In the genomic region with DNA sequence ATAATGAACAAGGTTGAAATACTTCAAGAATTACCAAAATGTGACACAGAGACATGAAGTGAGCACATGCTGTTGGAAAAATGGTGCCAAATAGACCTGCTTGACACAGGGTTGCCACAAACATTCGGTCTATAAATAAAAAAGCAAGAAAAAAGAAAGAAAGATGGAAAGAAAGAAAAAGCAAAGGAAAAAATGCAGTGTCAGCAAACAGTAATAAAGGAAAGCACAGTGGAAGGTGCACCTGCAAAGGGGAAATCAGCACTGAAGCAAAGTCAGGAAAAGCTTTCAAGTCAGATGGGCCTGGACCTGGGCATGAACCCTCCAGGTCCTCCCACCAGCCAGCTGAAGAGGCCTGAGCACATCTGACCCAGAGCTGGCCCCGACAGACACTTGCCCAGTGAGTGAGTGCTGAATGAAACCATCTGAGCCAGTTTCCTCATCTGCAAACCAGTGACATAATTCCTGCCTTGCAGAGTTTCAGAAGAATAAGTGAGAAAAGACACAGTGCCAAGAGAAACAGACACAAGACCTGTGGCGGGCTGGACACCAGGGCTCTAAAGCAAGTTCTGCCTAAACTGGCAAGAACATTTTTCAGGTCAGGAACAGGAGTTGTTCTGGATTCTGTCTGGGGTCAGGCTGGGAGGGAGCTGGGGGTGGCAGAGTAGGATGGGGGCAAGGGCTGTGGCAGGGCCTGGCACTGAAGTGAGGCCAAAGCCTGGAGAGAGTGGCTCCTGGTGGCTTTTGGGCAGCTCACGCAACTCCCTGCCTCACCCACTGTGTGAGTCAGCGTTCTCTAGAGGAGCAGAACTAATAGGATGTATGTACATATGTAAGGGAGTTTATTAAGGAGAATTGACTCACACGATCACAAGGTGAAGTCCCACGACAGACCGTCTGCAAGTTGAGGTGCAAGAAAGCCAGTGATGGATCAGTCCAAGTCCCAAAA, we compare ENCODE assay signal across 13 cellular contexts. TPM values are rescaled to one million over a fixed set of nuclear protein-coding genes. Genes with fewer than 3 reads are reported as not detected.
DNase-seq lines count a peak whose midpoint lies in the region; ATAC-seq and TF ChIP-seq lines count a peak whose summit lies in the region.
"Had no signal": no experiment of that assay in that cellular context is flagged by ENCODE, and none has a peak within 500 bp of the region (broad histone marks: within the 10 kb centered on the region; RNA-seq: fewer than 3 reads in every experiment).

No MANE protein-coding gene starts in this region.

- POLR2A ChIA-PET in activated CD4-positive, alpha-beta memory T cell treated with anti-CD3 and anti-CD28 coated beads for 36 hours (lab: Charles Lee), result no interaction called here
- POLR2A ChIA-PET in activated CD4-positive, alpha-beta memory T cell treated with anti-CD3 and anti-CD28 coated beads, Interleukin-2, amount 10 ng/mL, durations not matched to agents 7 days and 5 days (lab: Charles Lee), result interaction anchor here (1.2 to 1.4 kb wide), 2 partner anchors 12 to 21 kb away, joined by 3 to 4 read pairs; no protein-coding TSS in a partner anchor

- H3K9me3 ChIP-seq in RWPE2 (ENCODE audit: severe bottlenecking), result no peaks in the 10 kb centered on the region
- H3K9me3 ChIP-seq in endodermal cell (ENCODE audit: control insufficient read depth, low read length), result no peaks in the 10 kb centered on the region
- H3K9me3 ChIP-seq: left ventricle myocardium inferior, sigmoid colon had no signal

- DNase-seq in activated CD4-positive, alpha-beta memory T cell treated with anti-CD3 and anti-CD28 coated beads for 36 hours, result no peak
- no peak for DNase-seq in activated CD4-positive, alpha-beta memory T cell treated with anti-CD3 and anti-CD28 coated beads, Interleukin-2, amount 10 ng/mL, durations not matched to agents 7 days and 5 days
- DNase-seq in RWPE2 (ENCODE audit: low spot score) (no peak), endodermal cell (peak; percentile 24), skeletal muscle cell (ENCODE audit: low read depth) (peak; percentile 27), amniotic stem cell (lab: John Stamatoyannopoulos, UW) (no peak), medulla oblongata (ENCODE audit: extremely low spot score) (no peak)
- DNase-seq: activated gamma-delta T cell, left ventricle myocardium inferior had no signal

- H3K27me3 Mint-ChIP-seq in activated CD4-positive, alpha-beta memory T cell treated with anti-CD3 and anti-CD28 coated beads for 36 hours, result no peaks in the 10 kb centered on the region
- no peaks in the 10 kb centered on the region for H3K27me3 Mint-ChIP-seq in activated CD4-positive, alpha-beta memory T cell treated with anti-CD3 and anti-CD28 coated beads, Interleukin-2, amount 10 ng/mL, durations not matched to agents 7 days and 5 days
- H3K27me3 Mint-ChIP-seq in endodermal cell (ENCODE audit: insufficient read depth), result peaks cover 41% of the 10 kb centered on the region

- peaks cover 69% of the 10 kb centered on the region for H3K4me1 Mint-ChIP-seq in activated CD4-positive, alpha-beta memory T cell treated with anti-CD3 and anti-CD28 coated beads for 36 hours (ENCODE audit: low read depth)
- peaks cover 43% of the 10 kb centered on the region for H3K4me1 Mint-ChIP-seq in activated CD4-positive, alpha-beta memory T cell treated with anti-CD3 and anti-CD28 coated beads, Interleukin-2, amount 10 ng/mL, durations not matched to agents 7 days and 5 days
- no peaks in the 10 kb centered on the region for H3K4me1 Mint-ChIP-seq in endodermal cell

- H3K4me3 ChIP-seq in RWPE2 (ENCODE audit: severe bottlenecking), result no peak overlapping the region
- no peak overlapping the region for H3K4me3 ChIP-seq in endodermal cell (ENCODE audit: low read length)
- no peak overlapping the region for H3K4me3 ChIP-seq in skeletal muscle cell (ENCODE audit: low read depth, low read length)
- H3K4me3 ChIP-seq: left ventricle myocardium inferior, sigmoid colon had no signal

- ATAC-seq in RWPE2 (ENCODE audit: low read depth), result peak; percentile 85
- no peak for ATAC-seq in GM21576 (IDR thresholded peaks at IDR 0.05; ENCODE audit: unreplicated experiment)

- CTCF ChIA-PET in activated CD4-positive, alpha-beta memory T cell treated with anti-CD3 and anti-CD28 coated beads for 36 hours (lab: Charles Lee), result interaction anchor here (0.6 to 1.4 kb wide), 4 partner anchors 12 to 124 kb away, joined by 3 to 4 read pairs (median 4); no protein-coding TSS in a partner anchor
- CTCF ChIA-PET in activated CD4-positive, alpha-beta memory T cell treated with anti-CD3 and anti-CD28 coated beads, Interleukin-2, amount 10 ng/mL, durations not matched to agents 7 days and 5 days (lab: Charles Lee), result no interaction called here

- WGBS in endodermal cell (ENCODE audit: insufficient coverage in 1 of 2, insufficient read length in 1 of 2), 2 experiments, result 93 to 98% methylated on average over 7 to 8 of the region's 8 CpGs

- H3K4me1 ChIP-seq in RWPE2 (ENCODE audit: insufficient read depth, poor library complexity, severe bottlenecking) (no peaks in the 10 kb centered on the region), endodermal cell (ENCODE audit: control insufficient read depth, insufficient read depth, low read length) (no peaks in the 10 kb centered on the region)
- H3K4me1 ChIP-seq: left ventricle myocardium inferior, sigmoid colon had no signal

- TF ChIP-seq CTCF in RWPE2 (IDR thresholded peaks at IDR 0.05; ENCODE audit: poor library complexity, severe bottlenecking) (no peak), endodermal cell (conservative IDR thresholded peaks at IDR 0.05) (no peak)

- H3K27ac Mint-ChIP-seq in activated CD4-positive, alpha-beta memory T cell treated with anti-CD3 and anti-CD28 coated beads for 36 hours, result peak overlapping the region; percentile 55
- no peak overlapping the region for H3K27ac Mint-ChIP-seq in activated CD4-positive, alpha-beta memory T cell treated with anti-CD3 and anti-CD28 coated beads, Interleukin-2, amount 10 ng/mL, durations not matched to agents 7 days and 5 days
- H3K27ac Mint-ChIP-seq in endodermal cell, result no peak overlapping the region

- no peaks in the 10 kb centered on the region for H3K27me3 ChIP-seq in RWPE2 (ENCODE audit: insufficient read depth, poor library complexity, severe bottlenecking)
- H3K27me3 ChIP-seq in endodermal cell (ENCODE audit: control insufficient read depth, insufficient read depth, low read length, poor library complexity, severe bottlenecking), result peaks cover 17% of the 10 kb centered on the region

- no peak overlapping the region for H3K4me3 Mint-ChIP-seq in activated CD4-positive, alpha-beta memory T cell treated with anti-CD3 and anti-CD28 coated beads for 36 hours
- H3K4me3 Mint-ChIP-seq in activated CD4-positive, alpha-beta memory T cell treated with anti-CD3 and anti-CD28 coated beads, Interleukin-2, amount 10 ng/mL, durations not matched to agents 7 days and 5 days, result no peak overlapping the region
- H3K4me3 Mint-ChIP-seq in endodermal cell, result no peak overlapping the region

- H3K36me3 ChIP-seq in RWPE2 (ENCODE audit: low read depth) (no peaks in the 10 kb centered on the region), endodermal cell (ENCODE audit: control insufficient read depth, insufficient read depth, low read length) (no peaks in the 10 kb centered on the region)
- H3K36me3 ChIP-seq: left ventricle myocardium inferior, sigmoid colon had no signal

- no peaks in the 10 kb centered on the region for H3K36me3 Mint-ChIP-seq in activated CD4-positive, alpha-beta memory T cell treated with anti-CD3 and anti-CD28 coated beads for 36 hours
- peaks cover 25% of the 10 kb centered on the region for H3K36me3 Mint-ChIP-seq in activated CD4-positive, alpha-beta memory T cell treated with anti-CD3 and anti-CD28 coated beads, Interleukin-2, amount 10 ng/mL, durations not matched to agents 7 days and 5 days (ENCODE audit: low read depth)
- H3K36me3 Mint-ChIP-seq in endodermal cell (ENCODE audit: low read depth), result no peaks in the 10 kb centered on the region

- H3K27ac ChIP-seq in RWPE2 (ENCODE audit: poor library complexity, severe bottlenecking) (no peak overlapping the region), endodermal cell (ENCODE audit: low read depth, low read length) (no peak overlapping the region)
- H3K27ac ChIP-seq: left ventricle myocardium inferior, sigmoid colon had no signal

- H3K9ac ChIP-seq in endodermal cell (ENCODE audit: extremely low read depth, low read length, poor library complexity, severe bottlenecking), result no peak overlapping the region

- intact Hi-C loops in activated CD4-positive, alpha-beta memory T cell treated with anti-CD3 and anti-CD28 coated beads for 36 hours (cut with micrococcal nuclease), result no loop called here

- no peaks in the 10 kb centered on the region for H3K9me3 Mint-ChIP-seq in activated CD4-positive, alpha-beta memory T cell treated with anti-CD3 and anti-CD28 coated beads for 36 hours
- no peaks in the 10 kb centered on the region for H3K9me3 Mint-ChIP-seq in activated CD4-positive, alpha-beta memory T cell treated with anti-CD3 and anti-CD28 coated beads, Interleukin-2, amount 10 ng/mL, durations not matched to agents 7 days and 5 days
- H3K9me3 Mint-ChIP-seq in endodermal cell, result no peaks in the 10 kb centered on the region

RNA-seq across cellular contexts. Expression of gene MICB, which starts 23.9 kb away (rescaled TPM):
- 10 to 100 TPM; 21.1 to 23.2 TPM for total RNA-seq in activated CD4-positive, alpha-beta memory T cell treated with anti-CD3 and anti-CD28 coated beads for 36 hours
- 10 to 100 TPM; 60.8 to 62.9 TPM for total RNA-seq in activated CD4-positive, alpha-beta memory T cell treated with anti-CD3 and anti-CD28 coated beads, Interleukin-2, amount 10 ng/mL, durations not matched to agents 7 days and 5 days
- 1 to 10 TPM; 8.2 to 8.5 TPM for total RNA-seq in endodermal cell
- polyA plus RNA-seq in endodermal cell (2013, experiment 1 of 2), result 4.1 TPM
- polyA plus RNA-seq in endodermal cell (2013, experiment 2 of 2), result 4.5 TPM

RNA-seq across cellular contexts. Expression of gene MCCD1, which starts 54.7 kb away (rescaled TPM):
- total RNA-seq in activated CD4-positive, alpha-beta memory T cell treated with anti-CD3 and anti-CD28 coated beads for 36 hours, result not detected
- not detected for total RNA-seq in activated CD4-positive, alpha-beta memory T cell treated with anti-CD3 and anti-CD28 coated beads, Interleukin-2, amount 10 ng/mL, durations not matched to agents 7 days and 5 days
- total RNA-seq in endodermal cell, result not detected
- not detected for polyA plus RNA-seq in endodermal cell (2013, experiment 1 of 2)
- polyA plus RNA-seq in endodermal cell (2013, experiment 2 of 2), result not detected
- total RNA-seq: epithelial cell of proximal tubule, left ventricle myocardium inferior, LHCN-M2, sigmoid colon had no signal
- polyA plus RNA-seq: sigmoid colon had no signal

Comparison
In these comparisons a context has a peak if more than half of its experiments do, and no peak if none do; other contexts are left out.
1. DNase-seq: peak in endodermal cell (single experiment) and skeletal muscle cell (single experiment); none in activated CD4-positive, alpha-beta memory T cell treated with anti-CD3 and anti-CD28 coated beads for 36 hours (single experiment), activated CD4-positive, alpha-beta memory T cell treated with anti-CD3 and anti-CD28 coated beads, Interleukin-2, amount 10 ng/mL, durations not matched to agents 7 days and 5 days (single experiment), RWPE2 (single experiment), amniotic stem cell (single experiment) and medulla oblongata (single experiment).